23 cellular contexts compared by ENCODE assay signal in the genomic region with DNA sequence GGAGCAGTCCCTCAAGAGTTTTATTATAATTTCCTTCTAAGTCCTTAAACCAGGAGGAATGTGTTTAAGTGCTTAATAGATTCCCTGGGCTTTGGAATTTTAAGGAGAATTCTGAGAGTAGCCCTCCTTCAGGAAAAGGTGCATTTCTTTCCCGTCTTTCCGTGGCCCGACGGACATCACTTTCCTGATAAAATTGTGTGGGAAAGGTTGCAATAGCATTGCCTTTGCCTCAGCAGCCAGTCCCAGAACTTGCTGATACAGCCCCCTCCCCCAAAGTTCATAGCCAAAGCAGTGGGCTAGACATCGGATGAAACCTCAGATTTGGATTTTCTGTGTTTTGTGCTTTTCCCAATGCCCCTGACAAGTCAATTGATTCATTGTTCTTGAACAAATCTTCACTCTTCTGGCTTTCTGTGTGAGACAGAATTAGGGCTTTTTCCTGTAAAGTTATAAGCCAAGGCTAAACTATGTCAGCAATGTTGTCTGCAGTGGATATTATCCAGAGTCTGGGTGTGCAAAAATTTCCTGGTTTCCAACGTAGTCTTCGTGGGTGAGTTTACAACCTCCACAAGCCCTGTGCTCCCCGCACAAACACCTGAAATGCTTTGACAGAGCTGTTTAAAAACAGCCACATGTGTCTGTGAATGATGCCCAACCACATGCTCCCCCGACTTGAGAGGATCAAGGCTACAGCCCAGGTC. TPM values are rescaled to one million over a fixed set of nuclear protein-coding genes. Genes with fewer than 3 reads are reported as not detected.
DNase-seq lines count a peak whose midpoint lies in the region; ATAC-seq and TF ChIP-seq lines count a peak whose summit lies in the region.
"Had no signal": no experiment of that assay in that cellular context is flagged by ENCODE, and none has a peak within 500 bp of the region (broad histone marks: within the 10 kb centered on the region; RNA-seq: fewer than 3 reads in every experiment).

No MANE protein-coding gene starts in this region.

- H3K9me3 Mint-ChIP-seq in MCF 10A (ENCODE audit: unreplicated experiment) = no peaks in the 10 kb centered on the region
- H3K9me3 Mint-ChIP-seq: central memory CD8-positive, alpha-beta T cell had no signal

- no peak overlapping the region for H3K18ac ChIP-seq in trophoblast cell (ENCODE audit: low read length)

- TF ChIP-seq POLR2A in breast epithelium (IDR thresholded peaks at IDR 0.05) (no peak), heart left ventricle (IDR thresholded peaks at IDR 0.05) (no peak)

- ATAC-seq in heart left ventricle (peak in 3 of 4 donors; percentile 11 to 51 (median 28)), aorta (ENCODE audit: low FRiP score) (peak; percentile 9), GM21528 (IDR thresholded peaks at IDR 0.05; ENCODE audit: low FRiP score, unreplicated experiment) (no peak)

- intact Hi-C loops in breast epithelium (cut with DNase I; ENCODE audit: low total_unique reads) = no loop called here
- intact Hi-C loops in MCF 10A (cut with micrococcal nuclease) = no loop called here
- intact Hi-C loops in heart left ventricle (cut with DNase I) = loop anchor here in 2 of 10 donors (5.0 to 10.0 kb wide), 3 partner anchors 63 to 205 kb away; no protein-coding TSS in a partner anchor
- intact Hi-C loops in aorta (cut with DNase I) = loop anchor here (2.0 to 5.0 kb wide), 3 partner anchors 53 to 87 kb away; no protein-coding TSS in a partner anchor

- H3K9me3 ChIP-seq in breast epithelium = no peaks in the 10 kb centered on the region
- H3K9me3 ChIP-seq in heart left ventricle = no peaks in the 10 kb centered on the region
- no peaks in the 10 kb centered on the region for H3K9me3 ChIP-seq in trophoblast cell (ENCODE audit: insufficient read depth, low read depth, low read length)
- H3K9me3 ChIP-seq in aorta (ENCODE audit: control insufficient read depth, low read length) = no peaks in the 10 kb centered on the region
- H3K9me3 ChIP-seq: HAP-1, suprapubic skin had no signal

- no peaks in the 10 kb centered on the region for H3K36me3 ChIP-seq in breast epithelium
- no peaks in the 10 kb centered on the region for H3K36me3 ChIP-seq in heart left ventricle
- H3K36me3 ChIP-seq in trophoblast cell (ENCODE audit: control insufficient read depth in 1 of 2, insufficient read depth in 2 of 2, low read length in 2 of 2) = no peaks in the 10 kb centered on the region
- no peaks in the 10 kb centered on the region for H3K36me3 ChIP-seq in aorta (ENCODE audit: control insufficient read depth in 1 of 2, insufficient read depth in 2 of 2, low read length in 1 of 2)
- H3K36me3 ChIP-seq: HAP-1, suprapubic skin had no signal

- H3K79me2 ChIP-seq in trophoblast cell (ENCODE audit: control insufficient read depth, insufficient read depth, low read length, poor library complexity) = no peaks in the 10 kb centered on the region

- peak overlapping the region in 2 of 3 donors; percentile 64 to 90 for H3K4me3 ChIP-seq in breast epithelium
- H3K4me3 ChIP-seq in heart left ventricle = peak overlapping the region in 5 of 12 donors; percentile 55 to 79 (median 71)
- no peak overlapping the region for H3K4me3 ChIP-seq in trophoblast cell (ENCODE audit: low read depth, low read length)
- H3K4me3 ChIP-seq in aorta (ENCODE audit: low read length in 2 of 2) = no peak overlapping the region
- H3K4me3 ChIP-seq: HAP-1 had no signal

- CTCF ChIA-PET in MCF 10A (lab: Yijun Ruan, JAX) = interaction anchor here (0.6 kb wide), 1 partner anchor 1658 kb away, joined by 3 read pairs; no protein-coding TSS in a partner anchor

- H3K27ac ChIP-seq in breast epithelium (peak overlapping the region in 1 of 2 donors; percentile 79), heart left ventricle (peak overlapping the region in 10 of 12 donors; percentile 22 to 84 (median 63)), trophoblast cell (ENCODE audit: low read depth, low read length) (no peak overlapping the region), aorta (ENCODE audit: low read depth in 1 of 2, low read length in 2 of 2) (peak overlapping the region; percentile 31 to 76)
- H3K27ac ChIP-seq: 22Rv1, suprapubic skin had no signal

- H4K8ac ChIP-seq in trophoblast cell (ENCODE audit: low read depth, low read length) = no peak overlapping the region

- H3K4ac ChIP-seq in trophoblast cell (ENCODE audit: low read depth, low read length) = no peak overlapping the region

- no peak overlapping the region for H3K9ac ChIP-seq in trophoblast cell (ENCODE audit: low read length)

- DNase-seq in breast epithelium (ENCODE audit: low spot score in 2 of 2) (no peak), MCF 10A (ENCODE audit: unreplicated experiment) (no peak), heart left ventricle (no peak), trophoblast cell (peak in 1 of 2 donors; percentile 10), aorta (no peak)
- DNase-seq in stimulated activated CD8-positive, alpha-beta memory T cell treated with anti-CD3 and anti-CD28 coated beads, Interleukin-4, amount 100 ng/mL, for 48 hours = no peak
- no peak for DNase-seq in stimulated activated CD4-positive, alpha-beta T cell treated with anti-CD3 and anti-CD28 coated beads, Interleukin-15, amount 100 ng/mL, for 24 hours
- DNase-seq: activated CD4-positive, alpha-beta T cell treated with anti-CD3 and anti-CD28 coated beads, Interleukin-2, amount 50 U/mL, for 1 hour; activated gamma-delta T cell treated with Interleukin-2 at 50 U/mL for 16 hours; effector memory CD4-positive, alpha-beta T cell; EL; mammary epithelial cell; naive B cell; NCI-H82; OCI-M1; SIG-M5 had no signal

- no peak overlapping the region for H2BK120ac ChIP-seq in trophoblast cell (ENCODE audit: insufficient read depth, low read length, poor library complexity)

- peaks cover 88% of the 10 kb centered on the region for H3K27me3 Mint-ChIP-seq in MCF 10A (ENCODE audit: insufficient read depth, unreplicated experiment)

- no peak overlapping the region for H3K14ac ChIP-seq in trophoblast cell (ENCODE audit: low read length)

- no peak overlapping the region for H2BK5ac ChIP-seq in trophoblast cell (ENCODE audit: low read depth, low read length, poor library complexity)

- no peak overlapping the region for H4K12ac ChIP-seq in trophoblast cell (ENCODE audit: low read depth, low read length)

- peaks cover 4% of the 10 kb centered on the region for H3K79me1 ChIP-seq in trophoblast cell (ENCODE audit: low read length)

- no peak overlapping the region for H2AK5ac ChIP-seq in trophoblast cell (ENCODE audit: low read length)

- H3K4me1 ChIP-seq in breast epithelium = no peaks in the 10 kb centered on the region
- peaks cover 0 to 22% (median 7%) of the 10 kb centered on the region in 12 donors for H3K4me1 ChIP-seq in heart left ventricle
- H3K4me1 ChIP-seq in trophoblast cell (ENCODE audit: control insufficient read depth in 1 of 2, insufficient read depth in 2 of 2, low read length in 2 of 2) = peaks cover 14 to 17% of the 10 kb centered on the region in 2 experiments
- H3K4me1 ChIP-seq in aorta (ENCODE audit: control insufficient read depth in 1 of 2, insufficient read depth in 2 of 2, low read length in 2 of 2) = peaks cover 2% of the 10 kb centered on the region in 2 donors
- H3K4me1 ChIP-seq: HAP-1 had no signal

- 25 to 41% (median 38%) methylated on average over 9 of the region's 9 CpGs for WGBS in heart left ventricle, 4 donors
- no CpG with 5 or more reads among the region's 9 CpGs for WGBS in trophoblast cell (ENCODE audit: extremely low coverage, insufficient coverage, insufficient read length)
- 2 to 5% methylated on average over 9 of the region's 9 CpGs for WGBS in aorta, 2 donors

- TF ChIP-seq CTCF in breast epithelium (IDR thresholded peaks at IDR 0.05) (no peak), MCF 10A (IDR thresholded peaks at IDR 0.05; ENCODE audit: unreplicated experiment) (no peak), heart left ventricle (IDR thresholded peaks at IDR 0.05) (no peak)

- POLR2A ChIA-PET in MCF 10A (lab: Yijun Ruan, JAX) = no interaction called here

- no TSS peak for BruUV-seq in MCF 10A (replicated peaks; lab: Mats Ljungman, UMichigan)

- no peak overlapping the region for H3K23ac ChIP-seq in trophoblast cell (ENCODE audit: low read length)

- H2BK12ac ChIP-seq in trophoblast cell (ENCODE audit: low read length) = no peak overlapping the region

- no peak overlapping the region for H3K4me3 Mint-ChIP-seq in MCF 10A (ENCODE audit: unreplicated experiment)
- H3K4me3 Mint-ChIP-seq: central memory CD8-positive, alpha-beta T cell; naive B cell had no signal

- H4K91ac ChIP-seq in trophoblast cell (ENCODE audit: low read depth, low read length) = no peak overlapping the region

- H3K36me3 Mint-ChIP-seq in MCF 10A (ENCODE audit: insufficient read depth, unreplicated experiment) = no peaks in the 10 kb centered on the region

- no peak overlapping the region for H3K27ac Mint-ChIP-seq in MCF 10A (ENCODE audit: low read depth, unreplicated experiment)
- H3K27ac Mint-ChIP-seq: naive B cell had no signal

- no peak overlapping the region for H2AFZ ChIP-seq in trophoblast cell (ENCODE audit: insufficient read depth, low read length, poor library complexity)

- H3K4me1 Mint-ChIP-seq in MCF 10A (ENCODE audit: insufficient read depth, unreplicated experiment) = no peaks in the 10 kb centered on the region
- H3K4me1 Mint-ChIP-seq: central memory CD8-positive, alpha-beta T cell had no signal

- H3K27me3 ChIP-seq in breast epithelium (peaks cover 0 to 15% of the 10 kb centered on the region in 2 donors), heart left ventricle (peaks cover 9 to 55% (median 29%) of the 10 kb centered on the region in 9 donors), trophoblast cell (ENCODE audit: insufficient read depth, low read length) (peaks cover 32% of the 10 kb centered on the region), aorta (ENCODE audit: control insufficient read depth in 1 of 2, insufficient read depth in 2 of 2, low read length in 1 of 2) (no peaks in the 10 kb centered on the region)

- H3K4me2 ChIP-seq in trophoblast cell (ENCODE audit: low read length) = peak overlapping the region; percentile 97

RNA-seq across cellular contexts. Expression of gene SMOC2, which starts 1.0 kb away (rescaled TPM):
- total RNA-seq in breast epithelium (10 to 100 TPM; 14.4 to 67.2 (median 63.6) TPM), MCF 10A (2022) (not detected in 2 replicates), heart left ventricle (10 to 100 TPM in 7 of 9 donors, 1 to 10 TPM in 2; 7.6 to 44.2 (median 24.0) TPM), aorta (100 to 1,000 TPM; 203 to 369 TPM)
- polyA plus RNA-seq in heart left ventricle (1 to 10 TPM; 5.9 to 9.9 TPM), aorta (100 to 1,000 TPM; 228 to 303 TPM)
- polyA plus RNA-seq in trophoblast cell (2013) = 5.8 and 6.1 TPM in 2 replicates
- total RNA-seq: fibroblast of lung; mammary epithelial cell; T-helper 1 cell treated with Interleukin-12 subunit alpha and Interleukin-12 subunit beta and Interleukin-4 antibody, amounts not matched to agents 30 ng/mL and 1 ng/mL, for 36 hours had no signal
- polyA plus RNA-seq: fibroblast of lung, mammary epithelial cell had no signal

Comparison
In these comparisons a context has a peak if more than half of its experiments do, and no peak if none do; other contexts are left out.
1. H3K4me3 ChIP-seq: peak in breast epithelium (2 of 3); none in trophoblast cell (single experiment) and aorta (0 of 2).
2. intact Hi-C loops: an anchor here in aorta (2.0 to 5.0 kb wide); none called in breast epithelium and MCF 10A.